In the genomic region with DNA sequence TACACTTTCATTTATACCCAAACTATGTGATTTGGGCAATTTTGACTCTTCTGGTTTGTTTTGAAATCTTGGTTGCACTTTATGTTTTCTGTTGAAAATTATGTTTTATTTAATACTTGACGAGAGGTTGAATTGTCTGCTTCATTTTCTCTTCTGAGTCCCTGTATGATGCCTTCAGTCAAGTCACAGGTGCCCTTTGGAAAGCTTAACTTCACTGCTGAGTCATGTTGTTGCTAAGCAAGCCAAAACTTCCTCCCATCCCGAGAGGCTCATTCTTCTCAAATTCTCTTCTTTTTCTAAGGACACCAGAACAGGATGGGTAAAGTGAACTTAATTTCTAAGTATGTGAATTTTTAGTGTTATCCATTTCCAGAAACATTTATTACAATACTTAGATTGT, we compare ENCODE assay signal across 9 cellular contexts.
DNase-seq lines count a peak whose midpoint lies in the region; ATAC-seq and TF ChIP-seq lines count a peak whose summit lies in the region.
"Had no signal": no experiment of that assay in that cellular context is flagged by ENCODE, and none has a peak within 500 bp of the region (broad histone marks: within the 10 kb centered on the region; RNA-seq: fewer than 3 reads in every experiment).

No MANE protein-coding gene starts in this region.

- CTCF ChIA-PET in OCI-LY7 (lab: Charles Lee; ENCODE audit: unreplicated experiment), result no interaction called here

- no peak for TF ChIP-seq POLR2A in thyroid gland (IDR thresholded peaks at IDR 0.05)

- H2AFZ ChIP-seq in OCI-LY7 (ENCODE audit: low read length), result no peak overlapping the region

- H3K9me2 ChIP-seq in OCI-LY7 (ENCODE audit: insufficient read depth, low read length), result no peaks in the 10 kb centered on the region

- no peaks in the 10 kb centered on the region for H3K9me3 Mint-ChIP-seq in activated T-cell treated with anti-CD3 and anti-CD28 coated beads, Interleukin-2, amount 50 U/mL, for 4 hours
- H3K9me3 Mint-ChIP-seq in activated naive CD4-positive, alpha-beta T cell treated with anti-CD3 and anti-CD28 coated beads, Interleukin-2, amount 50 U/mL, for 72 hours, result peaks cover 4 to 18% of the 10 kb centered on the region in 2 donors
- no peaks in the 10 kb centered on the region for H3K9me3 Mint-ChIP-seq in stimulated activated naive B cell treated with anti-CD40 and anti-IgM and Interleukin-4, amounts not matched to agents 10 μg/mL and 1 μg/mL and 100 μg/mL, for 72 hours

- no peak overlapping the region for H3K4me3 ChIP-seq in OCI-LY7 (ENCODE audit: low read depth, low read length, poor library complexity, severe bottlenecking)
- H3K4me3 ChIP-seq in thyroid gland (replicated peaks in 1 of 3), result no peak overlapping the region
- H3K4me3 ChIP-seq: lung had no signal

- H3K27me3 ChIP-seq in thyroid gland, result no peaks in the 10 kb centered on the region

- H3K36me3 ChIP-seq in OCI-LY7 (ENCODE audit: insufficient read depth, low read length) (no peaks in the 10 kb centered on the region), thyroid gland (no peaks in the 10 kb centered on the region)

- no peaks in the 10 kb centered on the region for H3K79me2 ChIP-seq in OCI-LY7 (ENCODE audit: insufficient read depth, low read depth, low read length)

- no peaks in the 10 kb centered on the region for H3K36me3 Mint-ChIP-seq in activated T-cell treated with anti-CD3 and anti-CD28 coated beads, Interleukin-2, amount 50 U/mL, for 4 hours (ENCODE audit: insufficient read depth)
- peaks cover 7 to 9% of the 10 kb centered on the region in 2 donors for H3K36me3 Mint-ChIP-seq in activated naive CD4-positive, alpha-beta T cell treated with anti-CD3 and anti-CD28 coated beads, Interleukin-2, amount 50 U/mL, for 72 hours
- H3K36me3 Mint-ChIP-seq in stimulated activated naive B cell treated with anti-CD40 and anti-IgM and Interleukin-4, amounts not matched to agents 10 μg/mL and 1 μg/mL and 100 μg/mL, for 72 hours, result no peaks in the 10 kb centered on the region

- H3K9me3 ChIP-seq in OCI-LY7 (ENCODE audit: low read length) (no peaks in the 10 kb centered on the region), thyroid gland (no peaks in the 10 kb centered on the region)

- TF ChIP-seq CTCF in OCI-LY7 (conservative IDR thresholded peaks at IDR 0.05; ENCODE audit: low read length), result no peak
- TF ChIP-seq CTCF in thyroid gland (IDR thresholded peaks at IDR 0.05), result no peak

- H3K4me3 Mint-ChIP-seq in activated T-cell treated with anti-CD3 and anti-CD28 coated beads, Interleukin-2, amount 50 U/mL, for 4 hours, result peak overlapping the region; percentile 38
- H3K4me3 Mint-ChIP-seq in stimulated activated naive B cell treated with anti-CD40 and anti-IgM and Interleukin-4, amounts not matched to agents 10 μg/mL and 1 μg/mL and 100 μg/mL, for 72 hours, result peak overlapping the region; percentile 36 to 61

- H3K4me2 ChIP-seq in OCI-LY7 (ENCODE audit: low read length), result no peak overlapping the region

- BruUV-seq in OCI-LY7 (replicated peaks; lab: Mats Ljungman, UMichigan), result no TSS peak

- H3K4me1 ChIP-seq in OCI-LY7 (ENCODE audit: insufficient read depth, low read length, poor library complexity, severe bottlenecking) (no peaks in the 10 kb centered on the region), thyroid gland (peaks cover 34 to 51% of the 10 kb centered on the region in 2 donors)

- H3K4me1 Mint-ChIP-seq in activated T-cell treated with anti-CD3 and anti-CD28 coated beads, Interleukin-2, amount 50 U/mL, for 4 hours (ENCODE audit: low read depth), result peaks cover 42% of the 10 kb centered on the region
- H3K4me1 Mint-ChIP-seq in stimulated activated naive B cell treated with anti-CD40 and anti-IgM and Interleukin-4, amounts not matched to agents 10 μg/mL and 1 μg/mL and 100 μg/mL, for 72 hours, result peaks cover 38 to 80% of the 10 kb centered on the region in 2 donors

- intact Hi-C loops in OCI-LY7 (cut with micrococcal nuclease; ENCODE audit: unreplicated experiment), result no loop called here
- intact Hi-C loops in thyroid gland (cut with DNase I), result no loop called here

- POLR2A ChIA-PET in OCI-LY7 (lab: Charles Lee), result no interaction called here

- no peaks in the 10 kb centered on the region for H3K27me3 Mint-ChIP-seq in activated T-cell treated with anti-CD3 and anti-CD28 coated beads, Interleukin-2, amount 50 U/mL, for 4 hours (ENCODE audit: low read depth)
- no peaks in the 10 kb centered on the region for H3K27me3 Mint-ChIP-seq in stimulated activated naive B cell treated with anti-CD40 and anti-IgM and Interleukin-4, amounts not matched to agents 10 μg/mL and 1 μg/mL and 100 μg/mL, for 72 hours

- 76 to 84% methylated on average over 2 of the region's 2 CpGs for WGBS in thyroid gland, 2 donors

- DNase-seq in activated T-cell treated with anti-CD3 and anti-CD28 coated beads, Interleukin-2, amount 50 U/mL, for 4 hours, result no peak
- DNase-seq in activated T-cell treated with anti-CD3 and anti-CD28 coated beads, Interleukin-2, amount 50 U/mL, for 1 hour, result no peak
- DNase-seq in activated naive CD4-positive, alpha-beta T cell treated with anti-CD3 and anti-CD28 coated beads, Interleukin-2, amount 50 U/mL, for 72 hours (ENCODE audit: low spot score in 2 of 2), result no peak
- DNase-seq in stimulated activated naive B cell treated with anti-CD40 and anti-IgM and Interleukin-4, amounts not matched to agents 10 μg/mL and 1 μg/mL and 100 μg/mL, for 72 hours, result no peak
- DNase-seq in NCI-H2081 treated with DMSO at 0.1 percent for 48 hours (lab: John Stamatoyannopoulos, UW) (no peak), OCI-LY7 (ENCODE audit: low spot score) (no peak), thyroid gland (no peak)

- ATAC-seq in activated T-cell treated with anti-CD3 and anti-CD28 coated beads, Interleukin-2, amount 50 U/mL, for 4 hours, result peak; percentile 7 to 28
- ATAC-seq in HG02885 (IDR thresholded peaks at IDR 0.05; ENCODE audit: poor library complexity, unreplicated experiment), result peak; percentile 15
- ATAC-seq in activated naive CD4-positive, alpha-beta T cell treated with anti-CD3 and anti-CD28 coated beads, Interleukin-2, amount 50 U/mL, for 72 hours, result peak in 1 of 2 donors; percentile 6
- ATAC-seq in stimulated activated naive B cell treated with anti-CD40 and anti-IgM and Interleukin-4, amounts not matched to agents 10 μg/mL and 1 μg/mL and 100 μg/mL, for 72 hours (replicated peaks), result peak; percentile 3

- H3K27ac ChIP-seq in OCI-LY7 (ENCODE audit: low read depth, low read length, poor library complexity, severe bottlenecking) (no peak overlapping the region), thyroid gland (no peak overlapping the region)

- no peaks in the 10 kb centered on the region for H4K20me1 ChIP-seq in OCI-LY7 (ENCODE audit: insufficient read depth, low read length)

- H3K27ac Mint-ChIP-seq in activated naive CD4-positive, alpha-beta T cell treated with anti-CD3 and anti-CD28 coated beads, Interleukin-2, amount 50 U/mL, for 72 hours, result peak overlapping the region; percentile 92 to 94
- peak overlapping the region; percentile 90 for H3K27ac Mint-ChIP-seq in stimulated activated naive B cell treated with anti-CD40 and anti-IgM and Interleukin-4, amounts not matched to agents 10 μg/mL and 1 μg/mL and 100 μg/mL, for 72 hours
